In the genomic region with DNA sequence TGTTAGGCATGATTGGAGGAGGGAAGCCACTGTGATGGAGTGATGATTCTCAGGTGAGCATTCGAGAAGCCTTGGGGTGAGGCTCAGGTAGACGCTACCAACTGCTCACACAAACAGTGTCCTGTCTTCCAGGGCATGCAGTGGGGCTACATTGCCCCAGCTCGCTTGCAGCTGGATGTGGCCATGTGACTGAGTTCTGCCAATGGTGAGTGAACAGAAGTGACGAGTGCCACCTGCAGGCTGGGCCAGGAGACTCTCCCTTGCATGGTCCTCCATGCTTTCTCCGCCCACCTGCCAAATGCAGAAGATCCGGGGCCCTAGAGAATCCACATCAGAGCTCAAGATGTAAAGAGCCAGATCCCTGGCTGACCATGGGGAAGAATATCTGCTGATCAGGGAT, we compare ENCODE assay signal across 10 cellular contexts.
A peak's percentile ranks its signal among the peaks of the same experiment; 100 is the strongest.
DNase-seq lines count a peak whose midpoint lies in the region; ATAC-seq and TF ChIP-seq lines count a peak whose summit lies in the region.
"Had no signal": no experiment of that assay in that cellular context is flagged by ENCODE, and none has a peak within 500 bp of the region (broad histone marks: within the 10 kb centered on the region; RNA-seq: fewer than 3 reads in every experiment).

No MANE protein-coding gene starts in this region.

- no peaks in the 10 kb centered on the region for H3K4me1 Mint-ChIP-seq in activated T-cell treated with anti-CD3 and anti-CD28 coated beads, Interleukin-2, amount 50 U/mL, for 72 hours (ENCODE audit: low read depth)
- peaks cover 0 to 7% (median 0%) of the 10 kb centered on the region in 3 donors for H3K4me1 Mint-ChIP-seq in naive B cell

- peak overlapping the region; percentile 82 for H2AFZ ChIP-seq in Loucy (ENCODE audit: low read length)

- H3K9me3 Mint-ChIP-seq in activated T-cell treated with anti-CD3 and anti-CD28 coated beads, Interleukin-2, amount 50 U/mL, for 72 hours, result no peaks in the 10 kb centered on the region
- no peaks in the 10 kb centered on the region for H3K9me3 Mint-ChIP-seq in naive B cell

- H3K36me3 Mint-ChIP-seq in activated T-cell treated with anti-CD3 and anti-CD28 coated beads, Interleukin-2, amount 50 U/mL, for 72 hours (ENCODE audit: insufficient read depth in 2 of 2), result no peaks in the 10 kb centered on the region
- no peaks in the 10 kb centered on the region for H3K36me3 Mint-ChIP-seq in naive B cell

- no peaks in the 10 kb centered on the region for H3K27me3 Mint-ChIP-seq in activated T-cell treated with anti-CD3 and anti-CD28 coated beads, Interleukin-2, amount 50 U/mL, for 72 hours (ENCODE audit: low read depth)
- peaks cover 15 to 24% (median 18%) of the 10 kb centered on the region in 3 donors for H3K27me3 Mint-ChIP-seq in naive B cell

- no peak overlapping the region for H3K27ac ChIP-seq in ovary
- H3K27ac ChIP-seq: SK-N-MC had no signal

- TF ChIP-seq CTCF in GM12873 (IDR thresholded peaks at IDR 0.05; ENCODE audit: insufficient read depth, low read depth, low read length, missing control alignments), result peak; percentile 78
- peak; percentile 75 for TF ChIP-seq CTCF in Loucy (conservative IDR thresholded peaks at IDR 0.05; ENCODE audit: low read length)
- TF ChIP-seq CTCF in ovary (IDR thresholded peaks at IDR 0.05), result no peak

- intact Hi-C loops in ovary (cut with DNase I), result no loop called here

- H3K4me3 ChIP-seq in Loucy (ENCODE audit: low read length, poor library complexity, severe bottlenecking), result no peak overlapping the region
- no peak overlapping the region for H3K4me3 ChIP-seq in ovary
- H3K4me3 ChIP-seq: lung, SK-N-MC had no signal

- H3K27me3 ChIP-seq in Loucy (ENCODE audit: insufficient read depth, low read length, poor library complexity, severe bottlenecking) (no peaks in the 10 kb centered on the region), ovary (no peaks in the 10 kb centered on the region)

- ATAC-seq in activated T-cell treated with anti-CD3 and anti-CD28 coated beads, Interleukin-2, amount 50 U/mL, for 72 hours (replicated peaks in 1 of 2), result peak; percentile 71
- peak; percentile 70 to 74 for ATAC-seq in naive B cell (ENCODE audit: low read depth in 2 of 2)
- ATAC-seq in GM21360 (IDR thresholded peaks at IDR 0.05; ENCODE audit: unreplicated experiment), result no peak

- no peak overlapping the region for H3K4me3 Mint-ChIP-seq in activated T-cell treated with anti-CD3 and anti-CD28 coated beads, Interleukin-2, amount 50 U/mL, for 72 hours
- H3K4me3 Mint-ChIP-seq in naive B cell, result no peak overlapping the region

- no peaks in the 10 kb centered on the region for H3F3A ChIP-seq in Loucy (ENCODE audit: low read depth)

- peak overlapping the region; percentile 2 for H3K4me2 ChIP-seq in Loucy (ENCODE audit: low read depth, low read length, poor library complexity, severe bottlenecking)

- no peak overlapping the region for H3K9ac ChIP-seq in Loucy (ENCODE audit: low read depth, low read length, poor library complexity, severe bottlenecking)

- H3K4me1 ChIP-seq in Loucy (ENCODE audit: insufficient read depth, low read length, poor library complexity, severe bottlenecking), result no peaks in the 10 kb centered on the region
- H3K4me1 ChIP-seq in ovary (ENCODE audit: insufficient read depth), result no peaks in the 10 kb centered on the region

- TF ChIP-seq POLR2A in ovary (IDR thresholded peaks at IDR 0.05), result no peak

- no peaks in the 10 kb centered on the region for H4K20me1 ChIP-seq in Loucy (ENCODE audit: insufficient read depth, low read length, poor library complexity, severe bottlenecking)

- no peaks in the 10 kb centered on the region for H3K9me2 ChIP-seq in Loucy (replicated peaks; ENCODE audit: low read depth, low read length)

- no peak for TF ChIP-seq EP300 in ovary (IDR thresholded peaks at IDR 0.05)

- H3K9me3 ChIP-seq in Loucy (ENCODE audit: insufficient read depth, low read depth, low read length) (no peaks in the 10 kb centered on the region), ovary (no peaks in the 10 kb centered on the region)

- H3K79me2 ChIP-seq in Loucy (ENCODE audit: insufficient read depth, low read length), result no peaks in the 10 kb centered on the region

- H3K36me3 ChIP-seq in Loucy (ENCODE audit: insufficient read depth, low read length) (no peaks in the 10 kb centered on the region), ovary (no peaks in the 10 kb centered on the region)

- peak; percentile 45 to 46 for DNase-seq in activated T-cell treated with anti-CD3 and anti-CD28 coated beads, Interleukin-2, amount 50 U/mL, for 72 hours
- DNase-seq in naive B cell (no peak), NCI-H1092 treated with DMSO at 0.1 percent for 48 hours (lab: John Stamatoyannopoulos, UW) (no peak), ovary (no peak), NCI-H1930 (lab: John Stamatoyannopoulos, UW) (no peak)

- 74 to 81% (median 80%) methylated on average over 6 of the region's 6 CpGs for WGBS in ovary, 3 donors

- H3K27ac Mint-ChIP-seq in activated T-cell treated with anti-CD3 and anti-CD28 coated beads, Interleukin-2, amount 50 U/mL, for 72 hours, result no peak overlapping the region
- H3K27ac Mint-ChIP-seq in naive B cell, result no peak overlapping the region

Comparison
In these comparisons a context has a peak if more than half of its experiments do, and no peak if none do; other contexts are left out.
1. CTCF ChIP-seq: peak in GM12873 (single experiment) and Loucy (single experiment); none in ovary (0 of 3).
2. DNase-seq: peak in activated T-cell treated with anti-CD3 and anti-CD28 coated beads, Interleukin-2, amount 50 U/mL, for 72 hours (2 of 2); none in naive B cell (single experiment), NCI-H1092 treated with DMSO at 0.1 percent for 48 hours (single experiment), ovary (0 of 5) and NCI-H1930 (0 of 2).